In the genomic region with DNA sequence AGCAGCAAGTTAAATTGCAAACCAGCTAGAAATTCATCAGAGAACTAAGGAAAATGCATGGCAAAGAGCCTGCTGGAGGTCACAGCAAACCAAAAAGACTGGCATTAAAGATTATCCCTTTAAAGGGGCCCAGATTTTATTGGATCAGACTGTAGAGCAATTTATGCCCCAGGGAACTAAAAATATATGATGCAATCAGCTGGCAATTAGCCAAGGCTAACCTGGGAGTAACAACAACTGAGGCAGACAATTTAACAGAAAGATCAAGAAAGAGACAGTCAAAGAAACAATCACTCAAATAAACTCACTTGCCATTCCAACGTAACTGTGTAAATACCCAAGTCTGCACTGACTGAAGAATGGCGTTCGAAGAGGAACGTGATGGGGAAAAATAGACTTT, we compare ENCODE assay signal across 31 cellular contexts.
"Had no signal": no experiment of that assay in that cellular context is flagged by ENCODE, and none has a peak within 500 bp of the region (broad histone marks: within the 10 kb centered on the region; RNA-seq: fewer than 3 reads in every experiment).

No MANE protein-coding gene starts in this region.

- H3K4me1 ChIP-seq: body of pancreas, breast epithelium, Peyer's patch, SJSA1 had no signal

- FAIRE-seq: astrocyte, TTC549 had no signal

- H3K9me3 Mint-ChIP-seq: activated naive CD8-positive, alpha-beta T cell treated with anti-CD3 and anti-CD28 coated beads, Interleukin-2, amount 10 ng/mL, durations not matched to agents 7 days and 5 days; T-helper 1 cell treated with Interleukin-12 subunit alpha and Interleukin-12 subunit beta and Interleukin-4 antibody, amounts not matched to agents 30 μg/mL and 1 μg/mL, for 36 hours had no signal

- H3K9me3 ChIP-seq: body of pancreas, breast epithelium, Peyer's patch, SJSA1, SK-N-SH had no signal

- DNase-seq: activated CD4-positive, alpha-beta T cell treated with anti-CD3 and anti-CD28 coated beads, Interleukin-2, amount 10 ng/mL, durations not matched to agents 7 days and 5 days; activated CD4-positive, alpha-beta T cell treated with anti-CD3 and anti-CD28 coated beads, Interleukin-2, amount 50 U/mL, for 48 hours; activated CD8-positive, alpha-beta T cell treated with anti-CD3 and anti-CD28 coated beads, Interleukin-2, amount 10 ng/mL, durations not matched to agents 7 days and 5 days; activated gamma-delta T cell; activated naive CD4-positive, alpha-beta T cell treated with Interleukin-2 at 50 U/mL for 16 hours; activated naive CD8-positive, alpha-beta T cell treated with anti-CD3 and anti-CD28 coated beads, Interleukin-2, amount 10 ng/mL, durations not matched to agents 7 days and 5 days; activated T-cell treated with anti-CD3 and anti-CD28 coated beads, Interleukin-2, amount 50 U/mL, for 24 hours; amygdala; body of pancreas; NCI-H1092 treated with DMSO at 0.1 percent for 48 hours; NCI-H146; NCI-H187; NCI-H2029 treated with DMSO at 0.1 percent for 48 hours; NCI-H2107; NCI-H2171; NCI-H510A; NCI-H526 treated with DMSO at 0.1 percent for 48 hours; NCI-H774; PC-3; Peyer's patch; RPMI8226; SHP77 treated with DMSO at 0.1 percent for 48 hours; SK-N-SH had no signal

- H3K9ac ChIP-seq: SK-N-SH had no signal

- H3K4me3 ChIP-seq: body of pancreas, breast epithelium, Peyer's patch, SJSA1 had no signal

- H3K4me1 Mint-ChIP-seq: activated CD4-positive, alpha-beta T cell treated with anti-CD3 and anti-CD28 coated beads, Interleukin-2, amount 10 ng/mL, durations not matched to agents 7 days and 5 days; activated naive CD4-positive, alpha-beta T cell treated with anti-CD3 and anti-CD28 coated beads, Interleukin-2, amount 50 U/mL, for 24 hours; activated naive CD8-positive, alpha-beta T cell treated with anti-CD3 and anti-CD28 coated beads, Interleukin-2, amount 10 ng/mL, durations not matched to agents 7 days and 5 days had no signal

- H3K27me3 ChIP-seq: body of pancreas, breast epithelium, Peyer's patch, SJSA1 had no signal

- H3K27ac Mint-ChIP-seq: activated CD4-positive, alpha-beta T cell treated with anti-CD3 and anti-CD28 coated beads, Interleukin-2, amount 10 ng/mL, durations not matched to agents 7 days and 5 days; activated CD8-positive, alpha-beta T cell treated with anti-CD3 and anti-CD28 coated beads, Interleukin-2, amount 10 ng/mL, durations not matched to agents 7 days and 5 days; activated naive CD4-positive, alpha-beta T cell treated with anti-CD3 and anti-CD28 coated beads, Interleukin-2, amount 50 U/mL, for 24 hours; activated naive CD8-positive, alpha-beta T cell treated with anti-CD3 and anti-CD28 coated beads, Interleukin-2, amount 10 ng/mL, durations not matched to agents 7 days and 5 days; activated T-cell treated with anti-CD3 and anti-CD28 coated beads, Interleukin-2, amount 50 U/mL, for 24 hours; activated T-helper 2 cell treated with anti-CD3 and anti-CD28 coated beads, Interferon-gamma antibody, Interleukin-2, Interleukin-4, amounts not matched to agents 10 μg/mL and 5 μg/mL and 100 μg/mL, durations not matched to agents 14 hours and 24 hours and 36 hours; T-helper 1 cell treated with Interleukin-12 subunit alpha and Interleukin-12 subunit beta and Interleukin-4 antibody, amounts not matched to agents 30 μg/mL and 1 μg/mL, for 36 hours; T-helper 2 cell treated with Interferon-gamma antibody and Interleukin-4, amounts not matched to agents 5 μg/mL and 100 μg/mL, for 36 hours had no signal

- H3K36me3 ChIP-seq: breast epithelium, Peyer's patch, SJSA1 had no signal

- H3K27me3 Mint-ChIP-seq: activated CD4-positive, alpha-beta T cell treated with anti-CD3 and anti-CD28 coated beads, Interleukin-2, amount 10 ng/mL, durations not matched to agents 7 days and 5 days; activated naive CD4-positive, alpha-beta T cell treated with anti-CD3 and anti-CD28 coated beads, Interleukin-2, amount 50 U/mL, for 24 hours; activated naive CD8-positive, alpha-beta T cell treated with anti-CD3 and anti-CD28 coated beads, Interleukin-2, amount 10 ng/mL, durations not matched to agents 7 days and 5 days; activated T-cell treated with anti-CD3 and anti-CD28 coated beads, Interleukin-2, amount 50 U/mL, for 24 hours had no signal

- H3K27ac ChIP-seq: body of pancreas, breast epithelium, Peyer's patch, SJSA1 had no signal

- ATAC-seq: activated CD8-positive, alpha-beta T cell treated with anti-CD3 and anti-CD28 coated beads, Interleukin-2, amount 10 ng/mL, durations not matched to agents 7 days and 5 days; body of pancreas; PC-3 had no signal

- H3K36me3 Mint-ChIP-seq: activated naive CD4-positive, alpha-beta T cell treated with anti-CD3 and anti-CD28 coated beads, Interleukin-2, amount 50 U/mL, for 24 hours; activated naive CD8-positive, alpha-beta T cell treated with anti-CD3 and anti-CD28 coated beads, Interleukin-2, amount 10 ng/mL, durations not matched to agents 7 days and 5 days had no signal

- H3K4me2 ChIP-seq: SK-N-SH had no signal

- H3K4me3 Mint-ChIP-seq: activated CD4-positive, alpha-beta T cell treated with anti-CD3 and anti-CD28 coated beads, Interleukin-2, amount 10 ng/mL, durations not matched to agents 7 days and 5 days; activated CD8-positive, alpha-beta T cell treated with anti-CD3 and anti-CD28 coated beads, Interleukin-2, amount 10 ng/mL, durations not matched to agents 7 days and 5 days; activated naive CD4-positive, alpha-beta T cell treated with anti-CD3 and anti-CD28 coated beads, Interleukin-2, amount 50 U/mL, for 24 hours; activated naive CD8-positive, alpha-beta T cell treated with anti-CD3 and anti-CD28 coated beads, Interleukin-2, amount 10 ng/mL, durations not matched to agents 7 days and 5 days; activated T-cell treated with anti-CD3 and anti-CD28 coated beads, Interleukin-2, amount 50 U/mL, for 24 hours; T-helper 1 cell treated with Interleukin-12 subunit alpha and Interleukin-12 subunit beta and Interleukin-4 antibody, amounts not matched to agents 30 μg/mL and 1 μg/mL, for 36 hours; T-helper 2 cell treated with Interferon-gamma antibody and Interleukin-4, amounts not matched to agents 5 μg/mL and 100 μg/mL, for 36 hours had no signal
